In genomic region chr1:156471496-156472490, GRCh38 we compare ENCODE assay signal across 1 cellular context.
TF ChIP-seq lines count a peak whose summit lies in the region.

No MANE protein-coding gene starts in this region.

TF ChIP-seq in HepG2, 621 proteins besides CTCF, POLR2A, EP300 and RAD21 (continued from another document and continues in another):
- no peak for TF ChIP-seq ZBTB40 (IDR thresholded peaks at IDR 0.05)
- peak; percentile 71; the same call in 1 of the 2 replicates for TF ChIP-seq ZBTB40 (CRISPR knock-in tag; IDR thresholded peaks at IDR 0.05)
- TF ChIP-seq NFAT5 (CRISPR knock-in tag; IDR thresholded peaks at IDR 0.05), result no peak
- no peak for TF ChIP-seq ZNF274 (CRISPR knock-in tag; IDR thresholded peaks at IDR 0.05)
- no peak for TF ChIP-seq TERF1 (CRISPR knock-in tag; IDR thresholded peaks at IDR 0.05)
- TF ChIP-seq U2AF2 (IDR thresholded peaks at IDR 0.05; ENCODE audit: low read depth, low read length), result no peak
- peak; percentile 70 for TF ChIP-seq ZNF713 (CRISPR knock-in tag; IDR thresholded peaks at IDR 0.05)
- peak; percentile 94 for TF ChIP-seq ZNF230 (CRISPR knock-in tag; IDR thresholded peaks at IDR 0.05)
- no peak for TF ChIP-seq MYNN (CRISPR knock-in tag; IDR thresholded peaks at IDR 0.05; ENCODE audit: low read depth)
- TF ChIP-seq ZNF879 (CRISPR knock-in tag; IDR thresholded peaks at IDR 0.05), result no peak
- no peak for TF ChIP-seq ZNF547 (CRISPR knock-in tag; IDR thresholded peaks at IDR 0.05)
- TF ChIP-seq YY1 (IDR thresholded peaks at IDR 0.05; ENCODE audit: insufficient read depth, insufficient replicate concordance, low read depth, low read length), result no peak
- no peak for TF ChIP-seq MTA3 (CRISPR knock-in tag; IDR thresholded peaks at IDR 0.05)
- peak; percentile 93 for TF ChIP-seq ZBTB7A (CRISPR knock-in tag; IDR thresholded peaks at IDR 0.05)
- TF ChIP-seq RCOR2 (CRISPR knock-in tag; IDR thresholded peaks at IDR 0.05), result peak; percentile 97
- peak; percentile 89; the same call in 1 of the 2 replicates for TF ChIP-seq MEIS2 (CRISPR knock-in tag; IDR thresholded peaks at IDR 0.05)
- peak; percentile 58; the same call in 1 of the 2 replicates for TF ChIP-seq ZNF329 (CRISPR knock-in tag; IDR thresholded peaks at IDR 0.05; ENCODE audit: low read depth)
- no peak for TF ChIP-seq BRD4 (CRISPR knock-in tag; IDR thresholded peaks at IDR 0.05)
- TF ChIP-seq ZNF234 (CRISPR knock-in tag; conservative IDR thresholded peaks at IDR 0.05), result peak; percentile 65; the same call in 1 of the 2 replicates
- TF ChIP-seq ETV6 (CRISPR knock-in tag; conservative IDR thresholded peaks at IDR 0.05), result no peak
- TF ChIP-seq PTBP1 (IDR thresholded peaks at IDR 0.05; ENCODE audit: low read depth, low read length, poor library complexity, severe bottlenecking), result no peak
- TF ChIP-seq MAX (IDR thresholded peaks at IDR 0.05), result peak; percentile 84
- 0 out of 2 replicates have a peak, but pooled peaks have one; percentile 58 for TF ChIP-seq ZC3H13 (CRISPR knock-in tag; IDR thresholded peaks at IDR 0.05)
- TF ChIP-seq JUNB (CRISPR knock-in tag; IDR thresholded peaks at IDR 0.05; ENCODE audit: borderline replicate concordance), result peak; percentile 76; the same call in 1 of the 2 replicates
- TF ChIP-seq SMYD3 (CRISPR knock-in tag; IDR thresholded peaks at IDR 0.05), result peak; percentile 89
- no peak for TF ChIP-seq ARNT (IDR thresholded peaks at IDR 0.05)
- peak; percentile 82 for TF ChIP-seq ZBTB43 (CRISPR knock-in tag; conservative IDR thresholded peaks at IDR 0.05)
- peak; percentile 97 for TF ChIP-seq HDAC1 (CRISPR knock-in tag; IDR thresholded peaks at IDR 0.05)
- TF ChIP-seq TFDP2 (CRISPR knock-in tag; IDR thresholded peaks at IDR 0.05), result peak; percentile 60
- peak; percentile 98 for TF ChIP-seq RXRB (CRISPR knock-in tag; IDR thresholded peaks at IDR 0.05; ENCODE audit: borderline replicate concordance)
- peak; percentile 99 for TF ChIP-seq ZNF878 (CRISPR knock-in tag; IDR thresholded peaks at IDR 0.05)
- TF ChIP-seq GPBP1L1 (CRISPR knock-in tag; IDR thresholded peaks at IDR 0.05), result no peak
- TF ChIP-seq BCL6 (CRISPR knock-in tag; IDR thresholded peaks at IDR 0.05), result peak; percentile 88
- peak; percentile 91 for TF ChIP-seq UBTF (CRISPR knock-in tag; IDR thresholded peaks at IDR 0.05)
- TF ChIP-seq IKZF4 (CRISPR knock-in tag; IDR thresholded peaks at IDR 0.05; ENCODE audit: borderline replicate concordance, low read depth, not compliant biosample characterization), result no peak
- TF ChIP-seq CREB3 (CRISPR knock-in tag; IDR thresholded peaks at IDR 0.05), result no peak
- TF ChIP-seq MIXL1 (CRISPR knock-in tag; IDR thresholded peaks at IDR 0.05), result peak; percentile 93
- no peak for TF ChIP-seq ZNF253 (CRISPR knock-in tag; IDR thresholded peaks at IDR 0.05; ENCODE audit: borderline replicate concordance)
